In genomic region chr10:99621454-99622246, GRCh38 we compare ENCODE assay signal across 1 cellular context.
A peak's percentile ranks its signal among the peaks of the same experiment; 100 is the strongest.
TF ChIP-seq lines count a peak whose summit lies in the region.

No MANE protein-coding gene starts in this region.

TF ChIP-seq in HepG2, 621 proteins besides CTCF, POLR2A, EP300 and RAD21 (continued from another document and continues in another):
- no peak for TF ChIP-seq PRDM15 (CRISPR knock-in tag; IDR thresholded peaks at IDR 0.05)
- no peak for TF ChIP-seq ZNF235 (CRISPR knock-in tag; IDR thresholded peaks at IDR 0.05; ENCODE audit: borderline replicate concordance)
- no peak for TF ChIP-seq ELK4 (CRISPR knock-in tag; IDR thresholded peaks at IDR 0.05; ENCODE audit: borderline replicate concordance)
- no peak for TF ChIP-seq FOXO1 (CRISPR knock-in tag; IDR thresholded peaks at IDR 0.05)
- TF ChIP-seq ZBTB38 (CRISPR knock-in tag; IDR thresholded peaks at IDR 0.05), result no peak
- no peak for TF ChIP-seq ZNF644 (CRISPR knock-in tag; IDR thresholded peaks at IDR 0.05; ENCODE audit: low read depth)
- TF ChIP-seq ZNF703 (CRISPR knock-in tag; IDR thresholded peaks at IDR 0.05; ENCODE audit: borderline replicate concordance), result no peak
- no peak; the same call in 1 of the 2 replicates for TF ChIP-seq TGIF2 (CRISPR knock-in tag; IDR thresholded peaks at IDR 0.05)
- 0 out of 2 replicates have a peak, but pooled peaks have one; percentile 32 for TF ChIP-seq POGK (CRISPR knock-in tag; conservative IDR thresholded peaks at IDR 0.05)
- peak; percentile 89 for TF ChIP-seq ZNF263 (CRISPR knock-in tag; IDR thresholded peaks at IDR 0.05)
- 0 out of 2 replicates have a peak, but pooled peaks have one; percentile 11 for TF ChIP-seq NFAT5 (CRISPR knock-in tag; IDR thresholded peaks at IDR 0.05)
- 0 out of 2 replicates have a peak, but pooled peaks have one; percentile 53 for TF ChIP-seq HNRNPL (IDR thresholded peaks at IDR 0.05; ENCODE audit: low read depth, low read length)
- 0 out of 2 replicates have a peak, but pooled peaks have one; percentile 5 for TF ChIP-seq FOXP4 (CRISPR knock-in tag; IDR thresholded peaks at IDR 0.05)
- TF ChIP-seq ZNF274 (CRISPR knock-in tag; IDR thresholded peaks at IDR 0.05), result no peak
- no peak for TF ChIP-seq SNAPC2 (CRISPR knock-in tag; IDR thresholded peaks at IDR 0.05)
- no peak for TF ChIP-seq ZBTB46 (CRISPR knock-in tag; IDR thresholded peaks at IDR 0.05; ENCODE audit: borderline replicate concordance)
- 0 out of 2 replicates have a peak, but pooled peaks have one; percentile 7 for TF ChIP-seq ZNF83 (CRISPR knock-in tag; IDR thresholded peaks at IDR 0.05; ENCODE audit: borderline replicate concordance)
- 0 out of 2 replicates have a peak, but pooled peaks have one; percentile 28 for TF ChIP-seq GFI1 (CRISPR knock-in tag; IDR thresholded peaks at IDR 0.05; ENCODE audit: borderline replicate concordance)
- TF ChIP-seq MED13 (CRISPR knock-in tag; IDR thresholded peaks at IDR 0.05), result no peak
- TF ChIP-seq ZC3H4 (CRISPR knock-in tag; IDR thresholded peaks at IDR 0.05; ENCODE audit: borderline replicate concordance), result peak; percentile 91; the same call in 1 of the 2 replicates
- no peak for TF ChIP-seq ZNF607 (CRISPR knock-in tag; IDR thresholded peaks at IDR 0.05; ENCODE audit: borderline replicate concordance)
- peak; percentile 15; the same call in 1 of the 2 replicates for TF ChIP-seq KLF6 (CRISPR knock-in tag; IDR thresholded peaks at IDR 0.05)
- TF ChIP-seq FUBP1 (CRISPR knock-in tag; IDR thresholded peaks at IDR 0.05; ENCODE audit: borderline replicate concordance), result no peak
- no peak for TF ChIP-seq RARA (CRISPR knock-in tag; IDR thresholded peaks at IDR 0.05)
- TF ChIP-seq ZNF580 (CRISPR knock-in tag; IDR thresholded peaks at IDR 0.05; ENCODE audit: borderline replicate concordance, low read depth), result no peak
- TF ChIP-seq ZNF768 (CRISPR knock-in tag; IDR thresholded peaks at IDR 0.05), result no peak
- TF ChIP-seq ZNF879 (CRISPR knock-in tag; IDR thresholded peaks at IDR 0.05), result peak; percentile 12; the same call in 1 of the 2 replicates
- TF ChIP-seq ZNF883 (CRISPR knock-in tag; IDR thresholded peaks at IDR 0.05; ENCODE audit: not compliant biosample characterization), result no peak
- TF ChIP-seq ZNF709 (CRISPR knock-in tag; IDR thresholded peaks at IDR 0.05), result no peak
- no peak for TF ChIP-seq GPN1 (CRISPR knock-in tag; IDR thresholded peaks at IDR 0.05; ENCODE audit: borderline replicate concordance)
- TF ChIP-seq ZFP90 (CRISPR knock-in tag; IDR thresholded peaks at IDR 0.05; ENCODE audit: borderline replicate concordance), result peak; percentile 77; the same call in 1 of the 2 replicates
- TF ChIP-seq CCDC6 (CRISPR knock-in tag; IDR thresholded peaks at IDR 0.05), result no peak
- TF ChIP-seq CENPT (CRISPR knock-in tag; IDR thresholded peaks at IDR 0.05; ENCODE audit: low read depth), result peak; percentile 26; the same call in 1 of the 2 replicates
- TF ChIP-seq CBFB (CRISPR knock-in tag; IDR thresholded peaks at IDR 0.05), result no peak
- TF ChIP-seq ZC3H13 (CRISPR knock-in tag; IDR thresholded peaks at IDR 0.05), result no peak
- no peak for TF ChIP-seq IKZF4 (CRISPR knock-in tag; IDR thresholded peaks at IDR 0.05; ENCODE audit: borderline replicate concordance, low read depth, not compliant biosample characterization)
- no peak for TF ChIP-seq ZNF337 (CRISPR knock-in tag; IDR thresholded peaks at IDR 0.05; ENCODE audit: borderline replicate concordance, low read depth)
- no peak for TF ChIP-seq ZNF276 (CRISPR knock-in tag; IDR thresholded peaks at IDR 0.05; ENCODE audit: low read depth)
